21 cellular contexts compared by ENCODE assay signal in the genomic region with DNA sequence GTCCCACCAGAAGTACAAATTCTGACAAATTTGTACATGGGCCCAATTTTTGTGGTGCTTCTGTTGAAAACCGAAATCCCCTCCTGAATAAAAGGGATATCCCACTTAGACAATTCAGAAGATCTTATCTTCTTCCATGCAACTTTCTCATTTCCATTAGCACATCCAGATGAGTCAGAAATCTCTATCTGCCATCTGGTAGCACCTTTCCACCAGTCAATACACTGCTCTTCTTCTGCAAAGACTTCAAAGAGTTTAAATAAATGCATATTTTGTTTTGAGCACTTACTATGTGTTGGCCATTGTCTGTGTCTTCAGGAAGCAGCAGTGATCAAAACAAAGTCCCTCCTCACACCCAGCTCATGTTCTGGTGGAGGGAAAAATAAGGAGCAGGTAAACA. TPM values are rescaled to one million over a fixed set of nuclear protein-coding genes. Genes with fewer than 3 reads are reported as not detected.
A peak's percentile ranks its signal among the peaks of the same experiment; 100 is the strongest.
DNase-seq lines count a peak whose midpoint lies in the region; ATAC-seq lines count a peak whose summit lies in the region.
"Had no signal": no experiment of that assay in that cellular context is flagged by ENCODE, and none has a peak within 500 bp of the region (broad histone marks: within the 10 kb centered on the region; RNA-seq: fewer than 3 reads in every experiment).

No MANE protein-coding gene starts in this region.

- peaks cover 6% of the 10 kb centered on the region for H3K27me3 Mint-ChIP-seq in activated naive CD4-positive, alpha-beta T cell treated with anti-CD3 and anti-CD28 coated beads, Interleukin-2, amount 10 ng/mL, durations not matched to agents 7 days and 5 days
- no peaks in the 10 kb centered on the region for H3K27me3 Mint-ChIP-seq in T-cell
- H3K27me3 Mint-ChIP-seq in activated naive CD8-positive, alpha-beta T cell treated with anti-CD3 and anti-CD28 coated beads, Interleukin-2, amount 10 ng/mL, durations not matched to agents 7 days and 5 days: no peaks in the 10 kb centered on the region
- no peaks in the 10 kb centered on the region for H3K27me3 Mint-ChIP-seq in stimulated activated naive CD8-positive, alpha-beta T cell treated with anti-CD3 and anti-CD28 coated beads, Interleukin-15, Interleukin-2, amounts not matched to agents 100 ng/mL and 50 ng/mL, for 24 hours

- POLR2A ChIA-PET in T-cell (lab: Charles Lee): interaction anchor here (0.6 to 2.1 kb wide), 3 partner anchors 12 to 19 kb away, joined by 3 to 8 read pairs (median 4); partner anchors contain the start of gene KLF6 (in 2 of the 2)
- POLR2A ChIA-PET in activated naive CD8-positive, alpha-beta T cell treated with anti-CD3 and anti-CD28 coated beads, Interleukin-2, amount 10 ng/mL, durations not matched to agents 7 days and 5 days (lab: Charles Lee): interaction anchor here (1.0 to 1.3 kb wide), 2 partner anchors 12 to 15 kb away, joined by 4 to 7 read pairs; partner anchors contain the start of gene KLF6

- CTCF ChIA-PET in activated naive CD4-positive, alpha-beta T cell treated with anti-CD3 and anti-CD28 coated beads, Interleukin-2, amount 10 ng/mL, durations not matched to agents 7 days and 5 days (lab: Charles Lee): no interaction called here
- CTCF ChIA-PET in T-cell (lab: Charles Lee): interaction anchor here in 1 of 2 donors (0.6 kb wide), 1 partner anchor 12 kb away, joined by 3 read pairs; no protein-coding TSS in a partner anchor

- no peak overlapping the region for H3K4me3 ChIP-seq in effector memory CD4-positive, alpha-beta T cell (ENCODE audit: insufficient read depth, low read depth, low read length, poor library complexity, severe bottlenecking)

- peaks cover 5 to 33% of the 10 kb centered on the region in 2 donors for H3K36me3 Mint-ChIP-seq in activated naive CD4-positive, alpha-beta T cell treated with anti-CD3 and anti-CD28 coated beads, Interleukin-2, amount 50 U/mL, for 72 hours
- H3K36me3 Mint-ChIP-seq in activated naive CD4-positive, alpha-beta T cell treated with anti-CD3 and anti-CD28 coated beads, Interleukin-2, amount 10 ng/mL, durations not matched to agents 7 days and 5 days: peaks cover 24% of the 10 kb centered on the region
- no peaks in the 10 kb centered on the region for H3K36me3 Mint-ChIP-seq in T-cell
- H3K36me3 Mint-ChIP-seq in activated naive CD8-positive, alpha-beta T cell treated with anti-CD3 and anti-CD28 coated beads, Interleukin-2, amount 10 ng/mL, durations not matched to agents 7 days and 5 days: peaks cover 31% of the 10 kb centered on the region
- no peaks in the 10 kb centered on the region for H3K36me3 Mint-ChIP-seq in stimulated activated naive CD8-positive, alpha-beta T cell treated with anti-CD3 and anti-CD28 coated beads, Interleukin-15, Interleukin-2, amounts not matched to agents 100 ng/mL and 50 ng/mL, for 24 hours (ENCODE audit: low read depth)

- no peak for DNase-seq in activated naive CD4-positive, alpha-beta T cell treated with anti-CD3 and anti-CD28 coated beads, Interleukin-2, amount 50 U/mL, for 72 hours (ENCODE audit: low spot score in 2 of 2)
- no peak for DNase-seq in activated naive CD4-positive, alpha-beta T cell treated with anti-CD3 and anti-CD28 coated beads, Interleukin-2, amount 10 ng/mL, durations not matched to agents 7 days and 5 days
- DNase-seq in T-cell (no peak), superior temporal gyrus (ENCODE audit: extremely low spot score) (no peak)
- DNase-seq in activated naive CD8-positive, alpha-beta T cell treated with anti-CD3 and anti-CD28 coated beads, Interleukin-2, amount 10 ng/mL, durations not matched to agents 7 days and 5 days: no peak
- no peak for DNase-seq in effector memory CD4-positive, alpha-beta T cell
- DNase-seq: ACHN, C1 segment of cervical spinal cord, Caco-2, GDM1, H7, HFFc6, NCI-H1417 treated with DMSO at 0.1 percent for 48 hours, NCI-H1930, NCI-H226, NCI-H524, RPMI8226, SIG-M5 had no signal

- no peaks in the 10 kb centered on the region for H3K9me3 ChIP-seq in effector memory CD4-positive, alpha-beta T cell (ENCODE audit: control insufficient read depth, low read length)

- H3K4me1 ChIP-seq in effector memory CD4-positive, alpha-beta T cell (ENCODE audit: control insufficient read depth, insufficient read depth, low read length, poor library complexity, severe bottlenecking): peaks cover 13% of the 10 kb centered on the region

- peaks cover 40% of the 10 kb centered on the region for H3K4me1 Mint-ChIP-seq in activated naive CD4-positive, alpha-beta T cell treated with anti-CD3 and anti-CD28 coated beads, Interleukin-2, amount 10 ng/mL, durations not matched to agents 7 days and 5 days
- peaks cover 12 to 39% (median 31%) of the 10 kb centered on the region in 3 donors for H3K4me1 Mint-ChIP-seq in T-cell
- H3K4me1 Mint-ChIP-seq in activated naive CD8-positive, alpha-beta T cell treated with anti-CD3 and anti-CD28 coated beads, Interleukin-2, amount 10 ng/mL, durations not matched to agents 7 days and 5 days: peaks cover 31% of the 10 kb centered on the region
- H3K4me1 Mint-ChIP-seq in stimulated activated naive CD8-positive, alpha-beta T cell treated with anti-CD3 and anti-CD28 coated beads, Interleukin-15, Interleukin-2, amounts not matched to agents 100 ng/mL and 50 ng/mL, for 24 hours (ENCODE audit: low read depth): peaks cover 57% of the 10 kb centered on the region

- H3K27me3 ChIP-seq in effector memory CD4-positive, alpha-beta T cell (replicated peaks; ENCODE audit: control insufficient read depth, insufficient read depth, low read length, poor library complexity, severe bottlenecking): no peaks in the 10 kb centered on the region

- peaks cover 3 to 17% of the 10 kb centered on the region in 2 donors for H3K9me3 Mint-ChIP-seq in activated naive CD4-positive, alpha-beta T cell treated with anti-CD3 and anti-CD28 coated beads, Interleukin-2, amount 50 U/mL, for 72 hours
- peaks cover 19% of the 10 kb centered on the region for H3K9me3 Mint-ChIP-seq in activated naive CD4-positive, alpha-beta T cell treated with anti-CD3 and anti-CD28 coated beads, Interleukin-2, amount 10 ng/mL, durations not matched to agents 7 days and 5 days
- peaks cover 0 to 7% (median 0%) of the 10 kb centered on the region in 3 donors for H3K9me3 Mint-ChIP-seq in T-cell
- peaks cover 17% of the 10 kb centered on the region for H3K9me3 Mint-ChIP-seq in activated naive CD8-positive, alpha-beta T cell treated with anti-CD3 and anti-CD28 coated beads, Interleukin-2, amount 10 ng/mL, durations not matched to agents 7 days and 5 days
- H3K9me3 Mint-ChIP-seq in stimulated activated naive CD8-positive, alpha-beta T cell treated with anti-CD3 and anti-CD28 coated beads, Interleukin-15, Interleukin-2, amounts not matched to agents 100 ng/mL and 50 ng/mL, for 24 hours: peaks cover 3% of the 10 kb centered on the region

- H3K4me3 Mint-ChIP-seq in activated naive CD4-positive, alpha-beta T cell treated with anti-CD3 and anti-CD28 coated beads, Interleukin-2, amount 10 ng/mL, durations not matched to agents 7 days and 5 days: no peak overlapping the region
- no peak overlapping the region for H3K4me3 Mint-ChIP-seq in T-cell
- H3K4me3 Mint-ChIP-seq in activated naive CD8-positive, alpha-beta T cell treated with anti-CD3 and anti-CD28 coated beads, Interleukin-2, amount 10 ng/mL, durations not matched to agents 7 days and 5 days: no peak overlapping the region
- H3K4me3 Mint-ChIP-seq in stimulated activated naive CD8-positive, alpha-beta T cell treated with anti-CD3 and anti-CD28 coated beads, Interleukin-15, Interleukin-2, amounts not matched to agents 100 ng/mL and 50 ng/mL, for 24 hours: peak overlapping the region; percentile 10
- H3K4me3 Mint-ChIP-seq: HFFc6 had no signal

- no peaks in the 10 kb centered on the region for H3K36me3 ChIP-seq in effector memory CD4-positive, alpha-beta T cell (ENCODE audit: control insufficient read depth, insufficient read depth, low read length)

- H3K27ac Mint-ChIP-seq in activated naive CD4-positive, alpha-beta T cell treated with anti-CD3 and anti-CD28 coated beads, Interleukin-2, amount 50 U/mL, for 72 hours: peak overlapping the region in 1 of 2 donors; percentile 70
- H3K27ac Mint-ChIP-seq in activated naive CD4-positive, alpha-beta T cell treated with anti-CD3 and anti-CD28 coated beads, Interleukin-2, amount 10 ng/mL, durations not matched to agents 7 days and 5 days: no peak overlapping the region
- H3K27ac Mint-ChIP-seq in T-cell: peak overlapping the region; percentile 30 to 38
- H3K27ac Mint-ChIP-seq in activated naive CD8-positive, alpha-beta T cell treated with anti-CD3 and anti-CD28 coated beads, Interleukin-2, amount 10 ng/mL, durations not matched to agents 7 days and 5 days: peak overlapping the region; percentile 11
- H3K27ac Mint-ChIP-seq in stimulated activated naive CD8-positive, alpha-beta T cell treated with anti-CD3 and anti-CD28 coated beads, Interleukin-15, Interleukin-2, amounts not matched to agents 100 ng/mL and 50 ng/mL, for 24 hours: peak overlapping the region; percentile 81
- H3K27ac Mint-ChIP-seq: HFFc6 had no signal

- peak; percentile 73 to 89 for ATAC-seq in activated naive CD4-positive, alpha-beta T cell treated with anti-CD3 and anti-CD28 coated beads, Interleukin-2, amount 50 U/mL, for 72 hours
- peak in 1 of 4 experiments; percentile 32 for ATAC-seq in T-cell (replicated peaks in 1 of 4)
- ATAC-seq in activated naive CD8-positive, alpha-beta T cell treated with anti-CD3 and anti-CD28 coated beads, Interleukin-2, amount 10 ng/mL, durations not matched to agents 7 days and 5 days (ENCODE audit: low read depth): peak; percentile 32
- no peak for ATAC-seq in HG03460 (IDR thresholded peaks at IDR 0.05; ENCODE audit: unreplicated experiment)

- H3K27ac ChIP-seq in effector memory CD4-positive, alpha-beta T cell (ENCODE audit: insufficient read depth, low read length, poor library complexity, severe bottlenecking): no peak overlapping the region
- H3K27ac ChIP-seq: HL-60 had no signal

RNA-seq across cellular contexts. Expression of gene KLF6, which starts 12.7 kb away (rescaled TPM):
- total RNA-seq in activated naive CD4-positive, alpha-beta T cell treated with anti-CD3 and anti-CD28 coated beads, Interleukin-2, amount 50 U/mL, for 72 hours: 100 to 1,000 TPM in 1 of 2 donors, 10 to 100 TPM in 1; 85.2 to 126 TPM
- 1,000 to 10,000 TPM in 1 of 5 donors, 100 to 1,000 TPM in 4; 285 to 1,180 (median 400) TPM for total RNA-seq in T-cell
- 100 to 1,000 TPM; 350 to 352 TPM for total RNA-seq in activated naive CD8-positive, alpha-beta T cell treated with anti-CD3 and anti-CD28 coated beads, Interleukin-2, amount 10 ng/mL, durations not matched to agents 7 days and 5 days
